ENCODE assay signal across 1 cellular context in the genomic region with DNA sequence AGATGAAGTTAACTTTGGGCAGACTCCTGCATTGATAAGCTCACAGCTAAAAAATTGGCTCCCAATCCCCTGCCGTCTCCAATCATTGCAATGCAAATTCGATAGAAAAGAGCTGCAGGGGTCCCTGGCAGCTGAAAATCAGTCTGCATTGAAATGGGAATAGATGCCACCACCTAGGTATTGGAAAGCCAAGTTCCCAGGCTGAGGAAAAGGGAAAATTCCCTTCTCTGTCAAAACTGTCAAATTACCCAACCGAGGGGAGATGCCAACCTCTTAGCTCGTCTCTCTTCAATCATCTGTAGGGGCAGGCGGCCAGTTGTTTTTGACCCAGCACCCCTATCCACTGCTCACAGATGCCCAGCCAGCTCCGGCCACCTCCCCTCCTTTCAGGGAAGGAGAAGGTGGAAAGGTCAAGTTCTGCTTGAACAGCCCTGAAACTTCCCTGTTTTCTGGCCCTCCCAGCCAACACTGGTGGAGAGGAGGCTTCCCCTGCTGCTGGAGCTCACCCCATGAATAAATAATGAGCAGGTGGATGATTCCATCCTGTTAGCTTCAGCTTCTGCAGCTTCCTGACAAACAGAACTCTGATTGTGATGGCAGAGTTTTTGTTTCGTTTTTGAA.
A peak's percentile ranks its signal among the peaks of the same experiment; 100 is the strongest.
TF ChIP-seq lines count a peak whose summit lies in the region.

No MANE protein-coding gene starts in this region.

TF ChIP-seq in GM23338, 12 proteins besides CTCF, POLR2A, EP300 and RAD21 (continued from another document):
- TF ChIP-seq, protein P1, sequence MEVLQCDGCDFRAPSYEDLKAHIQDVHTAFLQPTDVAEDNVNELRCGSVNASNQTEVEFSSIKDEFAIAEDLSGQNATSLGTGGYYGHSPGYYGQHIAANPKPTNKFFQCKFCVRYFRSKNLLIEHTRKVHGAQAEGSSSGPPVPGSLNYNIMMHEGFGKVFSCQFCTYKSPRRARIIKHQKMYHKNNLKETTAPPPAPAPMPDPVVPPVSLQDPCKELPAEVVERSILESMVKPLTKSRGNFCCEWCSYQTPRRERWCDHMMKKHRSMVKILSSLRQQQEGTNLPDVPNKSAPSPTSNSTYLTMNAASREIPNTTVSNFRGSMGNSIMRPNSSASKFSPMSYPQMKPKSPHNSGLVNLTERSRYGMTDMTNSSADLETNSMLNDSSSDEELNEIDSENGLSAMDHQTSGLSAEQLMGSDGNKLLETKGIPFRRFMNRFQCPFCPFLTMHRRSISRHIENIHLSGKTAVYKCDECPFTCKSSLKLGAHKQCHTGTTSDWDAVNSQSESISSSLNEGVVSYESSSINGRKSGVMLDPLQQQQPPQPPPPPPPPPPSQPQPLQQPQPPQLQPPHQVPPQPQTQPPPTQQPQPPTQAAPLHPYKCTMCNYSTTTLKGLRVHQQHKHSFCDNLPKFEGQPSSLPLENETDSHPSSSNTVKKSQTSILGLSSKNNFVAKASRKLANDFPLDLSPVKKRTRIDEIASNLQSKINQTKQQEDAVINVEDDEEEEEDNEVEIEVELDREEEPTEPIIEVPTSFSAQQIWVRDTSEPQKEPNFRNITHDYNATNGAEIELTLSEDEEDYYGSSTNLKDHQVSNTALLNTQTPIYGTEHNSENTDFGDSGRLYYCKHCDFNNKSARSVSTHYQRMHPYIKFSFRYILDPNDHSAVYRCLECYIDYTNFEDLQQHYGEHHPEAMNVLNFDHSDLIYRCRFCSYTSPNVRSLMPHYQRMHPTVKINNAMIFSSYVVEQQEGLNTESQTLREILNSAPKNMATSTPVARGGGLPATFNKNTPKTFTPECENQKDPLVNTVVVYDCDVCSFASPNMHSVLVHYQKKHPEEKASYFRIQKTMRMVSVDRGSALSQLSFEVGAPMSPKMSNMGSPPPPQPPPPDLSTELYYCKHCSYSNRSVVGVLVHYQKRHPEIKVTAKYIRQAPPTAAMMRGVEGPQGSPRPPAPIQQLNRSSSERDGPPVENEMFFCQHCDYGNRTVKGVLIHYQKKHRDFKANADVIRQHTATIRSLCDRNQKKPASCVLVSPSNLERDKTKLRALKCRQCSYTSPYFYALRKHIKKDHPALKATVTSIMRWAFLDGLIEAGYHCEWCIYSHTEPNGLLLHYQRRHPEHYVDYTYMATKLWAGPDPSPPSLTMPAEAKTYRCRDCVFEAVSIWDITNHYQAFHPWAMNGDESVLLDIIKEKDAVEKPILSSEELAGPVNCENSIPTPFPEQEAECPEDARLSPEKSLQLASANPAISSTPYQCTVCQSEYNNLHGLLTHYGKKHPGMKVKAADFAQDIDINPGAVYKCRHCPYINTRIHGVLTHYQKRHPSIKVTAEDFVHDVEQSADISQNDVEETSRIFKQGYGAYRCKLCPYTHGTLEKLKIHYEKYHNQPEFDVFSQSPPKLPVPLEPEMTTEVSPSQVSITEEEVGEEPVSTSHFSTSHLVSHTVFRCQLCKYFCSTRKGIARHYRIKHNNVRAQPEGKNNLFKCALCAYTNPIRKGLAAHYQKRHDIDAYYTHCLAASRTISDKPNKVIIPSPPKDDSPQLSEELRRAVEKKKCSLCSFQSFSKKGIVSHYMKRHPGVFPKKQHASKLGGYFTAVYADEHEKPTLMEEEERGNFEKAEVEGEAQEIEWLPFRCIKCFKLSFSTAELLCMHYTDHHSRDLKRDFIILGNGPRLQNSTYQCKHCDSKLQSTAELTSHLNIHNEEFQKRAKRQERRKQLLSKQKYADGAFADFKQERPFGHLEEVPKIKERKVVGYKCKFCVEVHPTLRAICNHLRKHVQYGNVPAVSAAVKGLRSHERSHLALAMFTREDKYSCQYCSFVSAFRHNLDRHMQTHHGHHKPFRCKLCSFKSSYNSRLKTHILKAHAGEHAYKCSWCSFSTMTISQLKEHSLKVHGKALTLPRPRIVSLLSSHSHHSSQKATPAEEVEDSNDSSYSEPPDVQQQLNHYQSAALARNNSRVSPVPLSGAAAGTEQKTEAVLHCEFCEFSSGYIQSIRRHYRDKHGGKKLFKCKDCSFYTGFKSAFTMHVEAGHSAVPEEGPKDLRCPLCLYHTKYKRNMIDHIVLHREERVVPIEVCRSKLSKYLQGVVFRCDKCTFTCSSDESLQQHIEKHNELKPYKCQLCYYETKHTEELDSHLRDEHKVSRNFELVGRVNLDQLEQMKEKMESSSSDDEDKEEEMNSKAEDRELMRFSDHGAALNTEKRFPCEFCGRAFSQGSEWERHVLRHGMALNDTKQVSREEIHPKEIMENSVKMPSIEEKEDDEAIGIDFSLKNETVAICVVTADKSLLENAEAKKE (CRISPR knock-in tag; IDR thresholded peaks at IDR 0.05) = peak; percentile 80
- TF ChIP-seq EZH2phosphoT487 (IDR thresholded peaks at IDR 0.05; ENCODE audit: unreplicated experiment) = no peak
